In the genomic region with DNA sequence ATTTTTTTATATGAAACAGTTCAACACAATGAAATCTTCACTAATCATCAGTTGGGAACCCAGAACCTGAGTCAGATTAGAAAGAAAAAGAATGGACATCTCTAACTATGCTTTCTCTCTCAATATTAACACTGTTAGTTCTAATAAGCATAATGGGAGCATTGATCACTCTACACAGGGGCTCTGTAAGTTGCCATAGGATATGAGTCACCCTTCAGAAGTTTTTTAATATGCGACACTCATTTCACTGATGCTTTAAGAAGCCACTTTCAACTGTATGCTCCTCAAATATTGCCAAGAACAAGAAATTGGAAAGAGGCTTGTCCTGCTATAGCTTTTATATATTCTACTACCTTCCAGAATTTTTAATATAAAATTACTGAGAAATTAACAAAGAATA, we compare ENCODE assay signal across 15 cellular contexts.
DNase-seq lines count a peak whose midpoint lies in the region; ATAC-seq and TF ChIP-seq lines count a peak whose summit lies in the region.
"Had no signal": no experiment of that assay in that cellular context is flagged by ENCODE, and none has a peak within 500 bp of the region (broad histone marks: within the 10 kb centered on the region; RNA-seq: fewer than 3 reads in every experiment).

No MANE protein-coding gene starts in this region.

- H3K4me3 Mint-ChIP-seq in brain (peak overlapping the region in 1 of 5 experiments; percentile 51), natural killer cell (no peak overlapping the region), mesothelial cell of epicardium (no peak overlapping the region)

- H4K20me1 ChIP-seq in BLaER1 (no peaks in the 10 kb centered on the region), HCT116 (ENCODE audit: insufficient read depth) (no peaks in the 10 kb centered on the region)

- no peak for TF ChIP-seq POLR2A in HCT116 (IDR thresholded peaks at IDR 0.05; ENCODE audit: borderline replicate concordance, extremely low read depth, insufficient read depth, insufficient read length)

- TF ChIP-seq CTCF in HCT116 (IDR thresholded peaks at IDR 0.05 in 2 of 3, conservative IDR thresholded peaks at IDR 0.05 in 1 of 3; ENCODE audit: borderline replicate concordance in 1 of 3, insufficient read depth in 1 of 3, low read depth in 2 of 3, low read length in 2 of 3) (no peak), brain (conservative IDR thresholded peaks at IDR 0.05) (no peak), natural killer cell (IDR thresholded peaks at IDR 0.05) (no peak), mesothelial cell of epicardium (IDR thresholded peaks at IDR 0.05; ENCODE audit: unreplicated experiment) (no peak)

- POLR2A ChIA-PET in HCT116 (lab: Charles Lee) = no interaction called here

- no peaks in the 10 kb centered on the region for H3K9me3 Mint-ChIP-seq in brain
- H3K9me3 Mint-ChIP-seq in natural killer cell = no peaks in the 10 kb centered on the region
- H3K9me3 Mint-ChIP-seq in mesothelial cell of epicardium = no peaks in the 10 kb centered on the region

- no peak for TF ChIP-seq RAD21 in HCT116 (IDR thresholded peaks at IDR 0.05; ENCODE audit: low read depth)

- H3K27ac ChIP-seq in BLaER1 (no peak overlapping the region), HCT116 (ENCODE audit: low read depth, low read length) (no peak overlapping the region)
- H3K27ac ChIP-seq: SJCRH30 had no signal

- H3K4me1 ChIP-seq in BLaER1 (peaks cover 29% of the 10 kb centered on the region), HCT116 (ENCODE audit: control insufficient read depth in 1 of 2, insufficient read depth in 2 of 2, low read length in 2 of 2) (peaks cover 0 to 18% of the 10 kb centered on the region in 2 experiments; a peak in 2 of 4 replicates)
- H3K4me1 ChIP-seq: SJCRH30 had no signal

- H3K36me3 Mint-ChIP-seq in brain (peaks cover 51% of the 10 kb centered on the region), natural killer cell (no peaks in the 10 kb centered on the region), mesothelial cell of epicardium (peaks cover 7% of the 10 kb centered on the region)

- intact Hi-C loops in HCT116 (cut with micrococcal nuclease) = no loop called here
- intact Hi-C loops in natural killer cell (cut with micrococcal nuclease) = no loop called here

- H3K27ac Mint-ChIP-seq in brain (peak overlapping the region in 3 of 5 experiments; percentile 54 to 87 (median 86)), natural killer cell (no peak overlapping the region), mesothelial cell of epicardium (no peak overlapping the region)

- H3K27me3 Mint-ChIP-seq in brain (no peaks in the 10 kb centered on the region), natural killer cell (ENCODE audit: low read depth in 2 of 2) (peaks cover under 1 to 2% of the 10 kb centered on the region in 2 donors), mesothelial cell of epicardium (ENCODE audit: low read depth) (no peaks in the 10 kb centered on the region)

- no peaks in the 10 kb centered on the region for H3K79me2 ChIP-seq in HCT116 (ENCODE audit: insufficient read depth, low read length)

- H3K4me2 ChIP-seq in BLaER1 (peak overlapping the region; percentile 43), HCT116 (ENCODE audit: low read length) (peak overlapping the region; percentile 27; the same call in 1 of the 2 replicates)

- H3K9ac ChIP-seq in BLaER1 = no peak overlapping the region
- no peak overlapping the region for H3K9ac ChIP-seq in HCT116 (ENCODE audit: low read length)

- BruUV-seq in HCT116 (replicated peaks; lab: Mats Ljungman, UMichigan) = no TSS peak

- H2AFZ ChIP-seq in HCT116 (ENCODE audit: low read depth, low read length, poor library complexity, severe bottlenecking) = no peak overlapping the region

- ATAC-seq in HCT116 = peak; percentile 78
- peak; percentile 26; the same call in 1 of the 3 replicates for ATAC-seq in SK-N-SH treated with all-trans-retinoic acid at 6 μM for 48 hours
- ATAC-seq in GM19351 (IDR thresholded peaks at IDR 0.05; ENCODE audit: unreplicated experiment) = no peak
- no peak for ATAC-seq in GM21423 (IDR thresholded peaks at IDR 0.05; ENCODE audit: unreplicated experiment)
- ATAC-seq in natural killer cell = no peak

- no peaks in the 10 kb centered on the region for H3K27me3 ChIP-seq in BLaER1
- H3K27me3 ChIP-seq in HCT116 (ENCODE audit: insufficient read depth, low read length) = no peaks in the 10 kb centered on the region
- H3K27me3 ChIP-seq: SJCRH30 had no signal

- CTCF ChIA-PET in HCT116 (lab: Charles Lee) = no interaction called here

- no peak overlapping the region for H3K4me3 ChIP-seq in BLaER1
- no peak overlapping the region for H3K4me3 ChIP-seq in HCT116 (replicated peaks in 1 of 2; ENCODE audit: low read depth in 1 of 2, low read length in 2 of 2)
- H3K4me3 ChIP-seq: SJCRH30 had no signal

- RAD21 ChIA-PET in HCT116 (lab: Charles Lee; ENCODE audit: low non-redundant PET in 1 of 2, low total read pairs in 2 of 2, uncharacterized antibody in 2 of 2, unreplicated experiment in 2 of 2) = no interaction called here

- H3K4me1 Mint-ChIP-seq in brain (peaks cover 14% of the 10 kb centered on the region), natural killer cell (no peaks in the 10 kb centered on the region), mesothelial cell of epicardium (peaks cover 7% of the 10 kb centered on the region)

- DNase-seq in HCT116 (ENCODE audit: low read depth, low spot score) (no peak), natural killer cell (no peak), mesothelial cell of epicardium (ENCODE audit: low spot score in 2 of 2, unreplicated experiment in 2 of 2) (no peak)
- DNase-seq: C1 segment of cervical spinal cord, DMS79 treated with DMSO at 0.1 percent for 48 hours, NCI-H1417 treated with DMSO at 0.1 percent for 48 hours, NCI-H187 treated with DMSO at 0.1 percent for 48 hours, NCI-H2171, NCI-H526, SJCRH30 had no signal

- H3K9me2 ChIP-seq in HCT116 (ENCODE audit: insufficient read depth) = no peaks in the 10 kb centered on the region

- H3K9me3 ChIP-seq in BLaER1 = no peaks in the 10 kb centered on the region
- no peaks in the 10 kb centered on the region for H3K9me3 ChIP-seq in HCT116 (ENCODE audit: control insufficient read depth in 1 of 2, insufficient read depth in 1 of 2, low read depth in 1 of 2, low read length in 2 of 2)
- H3K9me3 ChIP-seq: SJCRH30 had no signal

- H3K36me3 ChIP-seq in BLaER1 (peaks cover 24% of the 10 kb centered on the region), HCT116 (ENCODE audit: control insufficient read depth in 1 of 2, insufficient read depth in 2 of 2, low read length in 2 of 2) (no peaks in the 10 kb centered on the region)
- H3K36me3 ChIP-seq: SJCRH30 had no signal

TF ChIP-seq in HCT116, 20 proteins besides CTCF, POLR2A, EP300 and RAD21:
- TF ChIP-seq POLR2AphosphoS5 (IDR thresholded peaks at IDR 0.05; ENCODE audit: low read depth, low read length) = no peak
- no peak for TF ChIP-seq YY1 (IDR thresholded peaks at IDR 0.05; ENCODE audit: extremely low read depth, insufficient replicate concordance, low read depth, low read length)
- 0 out of 2 replicates have a peak, but pooled peaks have one; percentile 24 for TF ChIP-seq JUND (IDR thresholded peaks at IDR 0.05)
- TF ChIP-seq ELF1 (IDR thresholded peaks at IDR 0.05; ENCODE audit: borderline replicate concordance, low read depth) = no peak
- no peak for TF ChIP-seq ZNF274 (IDR thresholded peaks at IDR 0.05; ENCODE audit: low read depth, low read length)
TF ChIP-seq in HCT116: peak in this region for 1.

TF ChIP-seq in SK-N-SH treated with all-trans-retinoic acid at 6 μM for 48 hours, 23 proteins besides CTCF, POLR2A, EP300 and RAD21 (continues in another document):
- TF ChIP-seq, protein P1, sequence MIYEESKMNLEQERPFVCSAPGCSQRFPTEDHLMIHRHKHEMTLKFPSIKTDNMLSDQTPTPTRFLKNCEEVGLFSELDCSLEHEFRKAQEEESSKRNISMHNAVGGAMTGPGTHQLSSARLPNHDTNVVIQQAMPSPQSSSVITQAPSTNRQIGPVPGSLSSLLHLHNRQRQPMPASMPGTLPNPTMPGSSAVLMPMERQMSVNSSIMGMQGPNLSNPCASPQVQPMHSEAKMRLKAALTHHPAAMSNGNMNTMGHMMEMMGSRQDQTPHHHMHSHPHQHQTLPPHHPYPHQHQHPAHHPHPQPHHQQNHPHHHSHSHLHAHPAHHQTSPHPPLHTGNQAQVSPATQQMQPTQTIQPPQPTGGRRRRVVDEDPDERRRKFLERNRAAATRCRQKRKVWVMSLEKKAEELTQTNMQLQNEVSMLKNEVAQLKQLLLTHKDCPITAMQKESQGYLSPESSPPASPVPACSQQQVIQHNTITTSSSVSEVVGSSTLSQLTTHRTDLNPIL (CRISPR knock-in tag; IDR thresholded peaks at IDR 0.05; ENCODE audit: low read depth) = no peak
- TF ChIP-seq, protein P2, sequence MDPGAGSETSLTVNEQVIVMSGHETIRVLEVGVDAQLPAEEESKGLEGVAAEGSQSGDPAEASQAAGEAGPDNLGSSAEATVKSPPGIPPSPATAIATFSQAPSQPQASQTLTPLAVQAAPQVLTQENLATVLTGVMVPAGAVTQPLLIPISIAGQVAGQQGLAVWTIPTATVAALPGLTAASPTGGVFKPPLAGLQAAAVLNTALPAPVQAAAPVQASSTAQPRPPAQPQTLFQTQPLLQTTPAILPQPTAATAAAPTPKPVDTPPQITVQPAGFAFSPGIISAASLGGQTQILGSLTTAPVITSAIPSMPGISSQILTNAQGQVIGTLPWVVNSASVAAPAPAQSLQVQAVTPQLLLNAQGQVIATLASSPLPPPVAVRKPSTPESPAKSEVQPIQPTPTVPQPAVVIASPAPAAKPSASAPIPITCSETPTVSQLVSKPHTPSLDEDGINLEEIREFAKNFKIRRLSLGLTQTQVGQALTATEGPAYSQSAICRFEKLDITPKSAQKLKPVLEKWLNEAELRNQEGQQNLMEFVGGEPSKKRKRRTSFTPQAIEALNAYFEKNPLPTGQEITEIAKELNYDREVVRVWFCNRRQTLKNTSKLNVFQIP (CRISPR knock-in tag; IDR thresholded peaks at IDR 0.05; ENCODE audit: borderline replicate concordance, low read depth) = no peak
- TF ChIP-seq ZFP3 (CRISPR knock-in tag; IDR thresholded peaks at IDR 0.05) (no peak), PATZ1 (CRISPR knock-in tag; IDR thresholded peaks at IDR 0.05; ENCODE audit: borderline replicate concordance) (no peak), TCF4 (CRISPR knock-in tag; IDR thresholded peaks at IDR 0.05; ENCODE audit: borderline replicate concordance) (no peak)

Comparison
In these comparisons a context has a peak if more than half of its experiments do, and no peak if none do; other contexts are left out.
1. ATAC-seq: peak in HCT116 (single experiment) and SK-N-SH treated with all-trans-retinoic acid at 6 μM for 48 hours (single experiment); none in GM19351 (single experiment), GM21423 (single experiment) and natural killer cell (0 of 3).
2. H3K27ac Mint-ChIP-seq: peak in brain (3 of 5); none in natural killer cell (0 of 2) and mesothelial cell of epicardium (single experiment).